In genomic region chr17:35189291-35189690, GRCh38 we compare ENCODE assay signal across 16 cellular contexts. TPM values are rescaled to one million over a fixed set of nuclear protein-coding genes. Genes with fewer than 3 reads are reported as not detected.
DNase-seq lines count a peak whose midpoint lies in the region; ATAC-seq, FAIRE-seq and TF ChIP-seq lines count a peak whose summit lies in the region.
"Had no signal": no experiment of that assay in that cellular context is flagged by ENCODE, and none has a peak within 500 bp of the region (broad histone marks: within the 10 kb centered on the region; RNA-seq: fewer than 3 reads in every experiment).

No MANE protein-coding gene starts in this region.

- H3K27me3 ChIP-seq in HL-60 (ENCODE audit: insufficient read depth, poor library complexity, severe bottlenecking) (no peaks in the 10 kb centered on the region), testis (no peaks in the 10 kb centered on the region)
- H3K27me3 ChIP-seq: BLaER1, gastrocnemius medialis had no signal

- TF ChIP-seq CTCF in AG10803 (conservative IDR thresholded peaks at IDR 0.05; ENCODE audit: low read length) (no peak), HL-60 (IDR thresholded peaks at IDR 0.05; ENCODE audit: insufficient read depth, low read length) (no peak), testis (IDR thresholded peaks at IDR 0.05) (no peak)

- TF ChIP-seq POLR2A in testis (IDR thresholded peaks at IDR 0.05): no peak

- DNase-seq in AG10803 (ENCODE audit: low read depth): peak; percentile 5
- DNase-seq in HL-60 (ENCODE audit: low read depth in 1 of 2, low spot score in 1 of 2): peak; percentile 8 to 58
- DNase-seq in SIG-M5 treated with dmso at 0.1 percent for 504 hours (lab: John Stamatoyannopoulos, UW; ENCODE audit: unreplicated experiment): peak; percentile 83
- no peak for DNase-seq in epithelial cell of prostate (ENCODE audit: low read depth, low spot score)
- no peak for DNase-seq in testis
- DNase-seq in RCC 7860 (ENCODE audit: low spot score): no peak
- no peak for DNase-seq in Right ventricle myocardium inferior (ENCODE audit: missing footprints)
- DNase-seq: gastrocnemius medialis; GF-D8; NCI-H187 treated with DMSO at 0.1 percent for 48 hours; right cardiac atrium; stimulated activated CD4-positive, alpha-beta T cell treated with anti-CD3 and anti-CD28 coated beads, Interleukin-4, amount 100 ng/mL, for 4 hours had no signal

- FAIRE-seq in RCC 7860 (lab: Jason Lieb, UNC): no peak

- intact Hi-C loops in testis (cut with DNase I; ENCODE audit: low total_unique reads): no loop called here
- intact Hi-C loops in Right ventricle myocardium inferior (cut with DNase I): no loop called here

- WGBS in testis, 2 donors: 79 to 85% methylated on average over 3 of the region's 3 CpGs

- H3K4me1 ChIP-seq in testis: no peaks in the 10 kb centered on the region
- H3K4me1 ChIP-seq: BLaER1, gastrocnemius medialis had no signal

- H3K9me3 ChIP-seq in testis: no peaks in the 10 kb centered on the region
- H3K9me3 ChIP-seq: BLaER1, gastrocnemius medialis had no signal

- H3K36me3 ChIP-seq in testis (ENCODE audit: low read depth, missing control alignments): no peaks in the 10 kb centered on the region
- H3K36me3 ChIP-seq: BLaER1 had no signal

- H3K27ac ChIP-seq in HL-60 (replicated peaks) (no peak overlapping the region), epithelial cell of prostate (peak overlapping the region; percentile 64), testis (no peak overlapping the region)
- H3K27ac ChIP-seq: BLaER1, gastrocnemius medialis had no signal

- ATAC-seq in HG03439 (IDR thresholded peaks at IDR 0.05; ENCODE audit: unreplicated experiment): no peak
- no peak for ATAC-seq in Right ventricle myocardium inferior
- ATAC-seq: gastrocnemius medialis, right cardiac atrium had no signal

- H3K4me3 ChIP-seq in AG10803 (ENCODE audit: low read length): no peak overlapping the region
- H3K4me3 ChIP-seq in HL-60 (replicated peaks; ENCODE audit: insufficient read depth, low read length): no peak overlapping the region
- no peak overlapping the region for H3K4me3 ChIP-seq in testis
- H3K4me3 ChIP-seq: BLaER1, gastrocnemius medialis had no signal

RNA-seq across cellular contexts. Expression of gene SLC35G3, which starts 4.9 kb away (rescaled TPM):
- total RNA-seq in testis (1 to 10 TPM in 1 of 2 donors, under 1 TPM in 1; 0.99 to 4.1 TPM), Right ventricle myocardium inferior (not detected)
- polyA plus RNA-seq in testis (ENCODE audit: insufficient read depth, low read depth, low replicate concordance): 2.7 TPM
- total RNA-seq: dermis microvascular lymphatic vessel endothelial cell, gastrocnemius medialis, right cardiac atrium had no signal
- polyA plus RNA-seq: adipose tissue, right cardiac atrium had no signal

RNA-seq across cellular contexts. Expression of gene UNC45B, which starts 41.7 kb away (rescaled TPM):
- 1 to 10 TPM in 1 of 2 donors, under 1 TPM in 1; 0.68 to 1.1 TPM for total RNA-seq in testis
- 2.2 TPM for polyA plus RNA-seq in testis (ENCODE audit: insufficient read depth, low read depth, low replicate concordance)
- total RNA-seq in Right ventricle myocardium inferior: 223 TPM

RNA-seq across cellular contexts. Expression of gene NLE1, which starts 47.2 kb away (rescaled TPM):
- total RNA-seq in testis: 10 to 100 TPM; 14.6 to 15.4 TPM
- polyA plus RNA-seq in testis (ENCODE audit: insufficient read depth, low read depth, low replicate concordance): 12.8 TPM
- 3.1 TPM for total RNA-seq in Right ventricle myocardium inferior

RNA-seq across cellular contexts. Expression of gene SLFN5, which starts 53.6 kb away (rescaled TPM):
- total RNA-seq in testis (1 to 10 TPM; 5.9 to 6.1 TPM), Right ventricle myocardium inferior (11.2 TPM)
- polyA plus RNA-seq in testis (ENCODE audit: insufficient read depth, low read depth, low replicate concordance): 2.4 TPM

Comparison
In these comparisons a context has a peak if more than half of its experiments do, and no peak if none do; other contexts are left out.
1. DNase-seq: peak in AG10803 (single experiment), HL-60 (2 of 2) and SIG-M5 treated with dmso at 0.1 percent for 504 hours (single experiment); none in epithelial cell of prostate (single experiment), testis (single experiment), RCC 7860 (single experiment) and Right ventricle myocardium inferior (single experiment).
2. RNA of gene UNC45B, which starts 41.7 kb away (total RNA-seq): 223 TPM in Right ventricle myocardium inferior (single experiment); 0.68 to 1.1 TPM in testis; every median in the first group is over 100 times any median in the second.